Comparison of ENCODE assay signal across 1 cellular context in genomic region chr2:135980450-135981080, GRCh38.
A peak's percentile ranks its signal among the peaks of the same experiment; 100 is the strongest.
TF ChIP-seq lines count a peak whose summit lies in the region.

No MANE protein-coding gene starts in this region.

TF ChIP-seq in GM12878, 131 proteins besides CTCF, POLR2A, EP300 and RAD21 (continued from another document):
- TF ChIP-seq BACH1 (IDR thresholded peaks at IDR 0.05; ENCODE audit: borderline replicate concordance) (no peak; the same call in 1 of the 2 replicates), USF2 (IDR thresholded peaks at IDR 0.05; ENCODE audit: borderline replicate concordance, low read depth, low read length) (no peak), ZBTB11 (CRISPR knock-in tag; IDR thresholded peaks at IDR 0.05) (no peak), JUND (IDR thresholded peaks at IDR 0.05; ENCODE audit: low read depth, low read length) (no peak), MEF2B (IDR thresholded peaks at IDR 0.05; ENCODE audit: partially characterized antibody, poor library complexity, severe bottlenecking) (peak; percentile 35), TBL1XR1 (IDR thresholded peaks at IDR 0.05; ENCODE audit: low read depth, low read length) (no peak), ZNF592 (IDR thresholded peaks at IDR 0.05) (no peak), E2F8 (IDR thresholded peaks at IDR 0.05; ENCODE audit: low read depth, partially characterized antibody) (no peak), MTA2 (IDR thresholded peaks at IDR 0.05; ENCODE audit: low read depth) (peak; percentile 99), CBX5 (IDR thresholded peaks at IDR 0.05; ENCODE audit: low read depth) (no peak), PRDM15 (CRISPR knock-in tag; IDR thresholded peaks at IDR 0.05) (no peak)
